8 cellular contexts compared by ENCODE assay signal in genomic region chr6:123655520-123656306, GRCh38.
DNase-seq lines count a peak whose midpoint lies in the region; ATAC-seq and TF ChIP-seq lines count a peak whose summit lies in the region.

No MANE protein-coding gene starts in this region.

- peak overlapping the region; percentile 24; the same call in 1 of the 2 replicates for H3K4me3 ChIP-seq in LNCaP clone FGC (ENCODE audit: low read depth, low read length)

- peak; percentile 2 for DNase-seq in GM04504 (ENCODE audit: low read depth)
- DNase-seq in LNCaP clone FGC (ENCODE audit: low read depth) = no peak
- peak; percentile 73 for DNase-seq in fibroblast of peridontal ligament (ENCODE audit: extremely low read depth)
- DNase-seq in COR-L47 (lab: John Stamatoyannopoulos, UW) = no peak
- no peak for DNase-seq in 8988T
- no peak for DNase-seq in C1 segment of cervical spinal cord (lab: John Stamatoyannopoulos, UW)
- no peak for DNase-seq in NCI-H146 (lab: John Stamatoyannopoulos, UW)

- no peak for TF ChIP-seq CTCF in LNCaP clone FGC (IDR thresholded peaks at IDR 0.05; ENCODE audit: control insufficient read depth, extremely low read depth, insufficient read depth)

- peak; percentile 90 for ATAC-seq in GM21529 (IDR thresholded peaks at IDR 0.05; ENCODE audit: unreplicated experiment)

Comparison
In these comparisons a context has a peak if more than half of its experiments do, and no peak if none do; other contexts are left out.
1. DNase-seq: peak in GM04504 (single experiment) and fibroblast of peridontal ligament (single experiment); none in LNCaP clone FGC (single experiment), COR-L47 (single experiment), 8988T (single experiment), C1 segment of cervical spinal cord (0 of 14) and NCI-H146 (single experiment).